8 cellular contexts compared by ENCODE assay signal in the genomic region with DNA sequence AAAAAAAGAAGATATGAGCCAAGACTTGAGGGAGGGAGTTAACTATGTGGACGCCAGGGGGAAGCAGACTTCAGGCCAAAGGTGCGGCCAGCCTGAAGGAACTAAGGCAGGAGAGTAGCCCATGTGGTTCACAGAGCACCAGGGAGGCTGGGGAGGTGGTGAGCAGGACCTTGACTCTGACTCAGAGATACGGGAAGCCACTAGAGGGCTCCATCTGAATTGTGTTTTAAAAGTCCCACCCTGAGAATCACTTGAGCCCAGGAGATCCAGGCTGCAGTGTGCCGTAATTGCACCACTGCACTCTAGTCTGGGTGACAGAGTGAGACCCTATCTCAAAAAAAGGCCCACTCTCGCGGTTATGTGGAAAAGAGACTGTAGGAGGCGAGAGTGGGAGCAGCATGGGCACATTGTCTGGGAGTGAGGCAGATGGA. TPM values are rescaled to one million over a fixed set of nuclear protein-coding genes. Genes with fewer than 3 reads are reported as not detected.
DNase-seq lines count a peak whose midpoint lies in the region; ATAC-seq and TF ChIP-seq lines count a peak whose summit lies in the region.

No MANE protein-coding gene starts in this region.

- no peak overlapping the region for H3K4me3 ChIP-seq in retinal pigment epithelial cell (ENCODE audit: low read length)

- TF ChIP-seq CTCF in foreskin keratinocyte (conservative IDR thresholded peaks at IDR 0.05) (peak; percentile 63), retinal pigment epithelial cell (conservative IDR thresholded peaks at IDR 0.05; ENCODE audit: low read depth, low read length) (peak; percentile 51)

- no peaks in the 10 kb centered on the region for H3K4me1 ChIP-seq in foreskin keratinocyte

- peak; percentile 60 for ATAC-seq in HG02885 (IDR thresholded peaks at IDR 0.05; ENCODE audit: poor library complexity, unreplicated experiment)
- ATAC-seq in foreskin keratinocyte: peak; percentile 93
- ATAC-seq in HG03378 (IDR thresholded peaks at IDR 0.05; ENCODE audit: unreplicated experiment): no peak

- H3K27me3 ChIP-seq in foreskin keratinocyte: no peaks in the 10 kb centered on the region

- in situ Hi-C loops in SK-MEL-5 (cut with HindIII; ENCODE audit: low pct_unique_long_range_greater_than_20kb, low sequenced_read_pairs): no loop called here

- DNase-seq in NCI-H2171 treated with DMSO at 0.1 percent for 48 hours (lab: John Stamatoyannopoulos, UW) (peak; percentile 23), NCI-H2171 (lab: John Stamatoyannopoulos, UW) (no peak), SK-MEL-5 (ENCODE audit: low read depth, low spot score) (peak; percentile 90), foreskin keratinocyte (peak; percentile 18 to 51), retinal pigment epithelial cell (ENCODE audit: low read depth) (peak; percentile 48)
- DNase-seq in activated effector memory CD4-positive, alpha-beta T cell treated with anti-CD3 and anti-CD28 coated beads, Interleukin-2, amount 50 U/mL, for 16 hours: no peak

- no peak overlapping the region for H3K27ac ChIP-seq in foreskin keratinocyte

RNA-seq across cellular contexts. Expression of gene CEP192, which starts 12.3 kb away (rescaled TPM):
- total RNA-seq in SK-MEL-5 (2014; rRNA removed; shearing (Covaris generic)): 21.8 and 22.4 TPM in 2 replicates
- polyA plus RNA-seq in SK-MEL-5 (2015; cell fraction: cytosol; rRNA removed): 11.6 and 13.1 TPM in 2 replicates
- 41.3 and 44.1 TPM in 2 replicates for polyA plus RNA-seq in SK-MEL-5 (2015; cell fraction: nucleus; rRNA removed)
- 20.2 and 23.1 TPM in 2 replicates for total RNA-seq in foreskin keratinocyte
- polyA plus RNA-seq in foreskin keratinocyte: 8.0 and 9.7 TPM in 2 replicates

RNA-seq across cellular contexts. Expression of gene SEH1L, which starts 55.7 kb away (rescaled TPM):
- total RNA-seq in SK-MEL-5 (2014; rRNA removed; shearing (Covaris generic)): 24.3 and 31.5 TPM in 2 replicates
- polyA plus RNA-seq in SK-MEL-5 (2015; cell fraction: cytosol; rRNA removed): 25.9 and 29.8 TPM in 2 replicates
- polyA plus RNA-seq in SK-MEL-5 (2015; cell fraction: nucleus; rRNA removed): 19.6 and 50.1 TPM in 2 replicates
- 47.5 and 55.2 TPM in 2 replicates for total RNA-seq in foreskin keratinocyte
- polyA plus RNA-seq in foreskin keratinocyte: 22.4 and 30.0 TPM in 2 replicates

Comparison
In these comparisons a context has a peak if more than half of its experiments do, and no peak if none do; other contexts are left out.
1. DNase-seq: peak in NCI-H2171 treated with DMSO at 0.1 percent for 48 hours (single experiment), SK-MEL-5 (single experiment), foreskin keratinocyte (2 of 2) and retinal pigment epithelial cell (single experiment); none in NCI-H2171 (single experiment) and activated effector memory CD4-positive, alpha-beta T cell treated with anti-CD3 and anti-CD28 coated beads, Interleukin-2, amount 50 U/mL, for 16 hours (single experiment).